1 cellular context compared by ENCODE assay signal in genomic region chr6:26324295-26324727, GRCh38.
TF ChIP-seq lines count a peak whose summit lies in the region.

No MANE protein-coding gene starts in this region.

TF ChIP-seq in HepG2, 621 proteins besides CTCF, POLR2A, EP300 and RAD21 (continued from another document):
- TF ChIP-seq MTERF4 (CRISPR knock-in tag; IDR thresholded peaks at IDR 0.05) (no peak), KIAA2018 (CRISPR knock-in tag; IDR thresholded peaks at IDR 0.05; ENCODE audit: borderline replicate concordance) (no peak), RARA (CRISPR knock-in tag; IDR thresholded peaks at IDR 0.05) (peak; percentile 61), YEATS4 (CRISPR knock-in tag; IDR thresholded peaks at IDR 0.05; ENCODE audit: borderline replicate concordance) (peak; percentile 51; the same call in 1 of the 2 replicates), SIX4 (CRISPR knock-in tag; IDR thresholded peaks at IDR 0.05) (no peak), JUNB (CRISPR knock-in tag; IDR thresholded peaks at IDR 0.05; ENCODE audit: borderline replicate concordance) (no peak), ZNF234 (CRISPR knock-in tag; conservative IDR thresholded peaks at IDR 0.05) (0 out of 2 replicates have a peak, but pooled peaks have one; percentile 45), ZKSCAN8 (CRISPR knock-in tag; IDR thresholded peaks at IDR 0.05; ENCODE audit: borderline replicate concordance) (no peak), NFRKB (IDR thresholded peaks at IDR 0.05) (no peak), RBM39 (IDR thresholded peaks at IDR 0.05; ENCODE audit: low read depth, low read length, poor library complexity, severe bottlenecking) (no peak), MXI1 (IDR thresholded peaks at IDR 0.05; ENCODE audit: borderline replicate concordance, low read depth, low read length) (no peak), RXRB (CRISPR knock-in tag; IDR thresholded peaks at IDR 0.05; ENCODE audit: borderline replicate concordance) (no peak; the same call in 1 of the 2 replicates), ZXDC (CRISPR knock-in tag; IDR thresholded peaks at IDR 0.05) (no peak)
- TF ChIP-seq, protein P1, sequence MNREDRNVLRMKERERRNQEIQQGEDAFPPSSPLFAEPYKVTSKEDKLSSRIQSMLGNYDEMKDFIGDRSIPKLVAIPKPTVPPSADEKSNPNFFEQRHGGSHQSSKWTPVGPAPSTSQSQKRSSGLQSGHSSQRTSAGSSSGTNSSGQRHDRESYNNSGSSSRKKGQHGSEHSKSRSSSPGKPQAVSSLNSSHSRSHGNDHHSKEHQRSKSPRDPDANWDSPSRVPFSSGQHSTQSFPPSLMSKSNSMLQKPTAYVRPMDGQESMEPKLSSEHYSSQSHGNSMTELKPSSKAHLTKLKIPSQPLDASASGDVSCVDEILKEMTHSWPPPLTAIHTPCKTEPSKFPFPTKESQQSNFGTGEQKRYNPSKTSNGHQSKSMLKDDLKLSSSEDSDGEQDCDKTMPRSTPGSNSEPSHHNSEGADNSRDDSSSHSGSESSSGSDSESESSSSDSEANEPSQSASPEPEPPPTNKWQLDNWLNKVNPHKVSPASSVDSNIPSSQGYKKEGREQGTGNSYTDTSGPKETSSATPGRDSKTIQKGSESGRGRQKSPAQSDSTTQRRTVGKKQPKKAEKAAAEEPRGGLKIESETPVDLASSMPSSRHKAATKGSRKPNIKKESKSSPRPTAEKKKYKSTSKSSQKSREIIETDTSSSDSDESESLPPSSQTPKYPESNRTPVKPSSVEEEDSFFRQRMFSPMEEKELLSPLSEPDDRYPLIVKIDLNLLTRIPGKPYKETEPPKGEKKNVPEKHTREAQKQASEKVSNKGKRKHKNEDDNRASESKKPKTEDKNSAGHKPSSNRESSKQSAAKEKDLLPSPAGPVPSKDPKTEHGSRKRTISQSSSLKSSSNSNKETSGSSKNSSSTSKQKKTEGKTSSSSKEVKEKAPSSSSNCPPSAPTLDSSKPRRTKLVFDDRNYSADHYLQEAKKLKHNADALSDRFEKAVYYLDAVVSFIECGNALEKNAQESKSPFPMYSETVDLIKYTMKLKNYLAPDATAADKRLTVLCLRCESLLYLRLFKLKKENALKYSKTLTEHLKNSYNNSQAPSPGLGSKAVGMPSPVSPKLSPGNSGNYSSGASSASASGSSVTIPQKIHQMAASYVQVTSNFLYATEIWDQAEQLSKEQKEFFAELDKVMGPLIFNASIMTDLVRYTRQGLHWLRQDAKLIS (CRISPR knock-in tag; IDR thresholded peaks at IDR 0.05), result no peak
